Comparison of ENCODE assay signal across 8 cellular contexts in genomic region chr10:43689618-43689954, GRCh38. TPM values are rescaled to one million over a fixed set of nuclear protein-coding genes. Genes with fewer than 3 reads are reported as not detected.
DNase-seq lines count a peak whose midpoint lies in the region; ATAC-seq and TF ChIP-seq lines count a peak whose summit lies in the region.

No MANE protein-coding gene starts in this region.

- no peaks in the 10 kb centered on the region for H3K9me3 ChIP-seq in muscle layer of colon (ENCODE audit: low read length)

- peak overlapping the region; percentile 48 for H3K9ac ChIP-seq in muscle layer of colon (ENCODE audit: low read length)

- H3K4me3 ChIP-seq in epithelial cell of proximal tubule (ENCODE audit: low read depth, low read length) (peak overlapping the region; percentile 62), muscle layer of colon (ENCODE audit: low read depth in 1 of 2, low read length in 2 of 2) (peak overlapping the region; percentile 84 to 87)

- CTCF ChIA-PET in activated CD4-positive, alpha-beta T cell treated with anti-CD3 and anti-CD28 coated beads for 36 hours (lab: Charles Lee) = interaction anchor here (0.5 to 2.2 kb wide), 20 partner anchors 9 to 1159 kb away, joined by 3 to 10 read pairs (median 3); partner anchors contain the start of gene ZNF32
- CTCF ChIA-PET in WTC11 (lab: Charles Lee) = interaction anchor here (0.5 to 2.7 kb wide), 49 partner anchors 9 to 1176 kb away, joined by 3 to 21 read pairs (median 3); partner anchors contain the start of gene ZNF32

- peaks cover 25% of the 10 kb centered on the region for H3K27me3 Mint-ChIP-seq in activated CD4-positive, alpha-beta T cell treated with anti-CD3 and anti-CD28 coated beads for 36 hours
- H3K27me3 Mint-ChIP-seq in WTC11 (ENCODE audit: low read depth) (peaks cover 66% of the 10 kb centered on the region), type B pancreatic cell (peaks cover 66% of the 10 kb centered on the region)

- peaks cover 2% of the 10 kb centered on the region for H3K4me1 Mint-ChIP-seq in activated CD4-positive, alpha-beta T cell treated with anti-CD3 and anti-CD28 coated beads for 36 hours
- H3K4me1 Mint-ChIP-seq in WTC11 = 0 out of 2 replicates have a peak, but pooled peaks cover 5% of the 10 kb centered on the region
- peaks cover 13% of the 10 kb centered on the region for H3K4me1 Mint-ChIP-seq in type B pancreatic cell (ENCODE audit: unreplicated experiment)

- H3K36me3 Mint-ChIP-seq in activated CD4-positive, alpha-beta T cell treated with anti-CD3 and anti-CD28 coated beads for 36 hours (ENCODE audit: low read depth) = no peaks in the 10 kb centered on the region
- H3K36me3 Mint-ChIP-seq in WTC11 = no peaks in the 10 kb centered on the region
- H3K36me3 Mint-ChIP-seq in type B pancreatic cell = no peaks in the 10 kb centered on the region

- DNase-seq in activated CD4-positive, alpha-beta T cell treated with anti-CD3 and anti-CD28 coated beads for 36 hours = peak; percentile 55
- DNase-seq in activated CD4-positive, alpha-beta T cell treated with anti-CD3 and anti-CD28 coated beads, Interleukin-2, amount 50 U/mL, for 4 hours = no peak
- peak; percentile 36 for DNase-seq in WTC11 (ENCODE audit: low spot score)
- DNase-seq in epithelial cell of proximal tubule (ENCODE audit: low read depth) = no peak
- DNase-seq in type B pancreatic cell (ENCODE audit: extremely low spot score, unreplicated experiment) = no peak
- DNase-seq in A172 (ENCODE audit: low spot score) = no peak

- no peaks in the 10 kb centered on the region for H3K27me3 ChIP-seq in muscle layer of colon (ENCODE audit: control insufficient read depth in 1 of 2, insufficient read depth in 2 of 2, low read length in 2 of 2)

- H3K27ac Mint-ChIP-seq in activated CD4-positive, alpha-beta T cell treated with anti-CD3 and anti-CD28 coated beads for 36 hours = no peak overlapping the region
- H3K27ac Mint-ChIP-seq in WTC11 (no peak overlapping the region), type B pancreatic cell (peak overlapping the region; percentile 40)

- no peaks in the 10 kb centered on the region for H3K36me3 ChIP-seq in muscle layer of colon (ENCODE audit: insufficient read depth, low read length)

- TF ChIP-seq CTCF in WTC11 (IDR thresholded peaks at IDR 0.05) = no peak
- no peak for TF ChIP-seq CTCF in epithelial cell of proximal tubule (conservative IDR thresholded peaks at IDR 0.05; ENCODE audit: low read depth, low read length)
- TF ChIP-seq CTCF in type B pancreatic cell (conservative IDR thresholded peaks at IDR 0.05) = no peak

- H3K4me3 Mint-ChIP-seq in activated CD4-positive, alpha-beta T cell treated with anti-CD3 and anti-CD28 coated beads for 36 hours = peak overlapping the region; percentile 71
- peak overlapping the region; percentile 80 for H3K4me3 Mint-ChIP-seq in WTC11
- peak overlapping the region; percentile 91 for H3K4me3 Mint-ChIP-seq in type B pancreatic cell

- POLR2A ChIA-PET in activated CD4-positive, alpha-beta T cell treated with anti-CD3 and anti-CD28 coated beads for 36 hours (lab: Charles Lee) = no interaction called here
- POLR2A ChIA-PET in WTC11 (lab: Charles Lee) = interaction anchor here (0.5 kb wide), 1 partner anchor 532 kb away, joined by 3 read pairs; no protein-coding TSS in a partner anchor

- H3K9me3 Mint-ChIP-seq in activated CD4-positive, alpha-beta T cell treated with anti-CD3 and anti-CD28 coated beads for 36 hours (ENCODE audit: low read depth) = no peaks in the 10 kb centered on the region
- H3K9me3 Mint-ChIP-seq in WTC11 (no peaks in the 10 kb centered on the region), type B pancreatic cell (no peaks in the 10 kb centered on the region)

- peak; percentile 49 for ATAC-seq in activated CD4-positive, alpha-beta T cell treated with anti-CD3 and anti-CD28 coated beads for 36 hours
- peak; percentile 13 for ATAC-seq in HG03039 (IDR thresholded peaks at IDR 0.05; ENCODE audit: unreplicated experiment)
- peak; percentile 73 for ATAC-seq in WTC11

- H3K27ac ChIP-seq in muscle layer of colon (ENCODE audit: low read depth, low read length) = peak overlapping the region; percentile 81

- intact Hi-C loops in activated CD4-positive, alpha-beta T cell treated with anti-CD3 and anti-CD28 coated beads for 36 hours (cut with DNase I, micrococcal nuclease) = no loop called here

- no peaks in the 10 kb centered on the region for H3K4me1 ChIP-seq in muscle layer of colon (ENCODE audit: insufficient read depth, low read length)

TF ChIP-seq in WTC11, 78 proteins besides CTCF, POLR2A, EP300 and RAD21 (continues in another document):
- TF ChIP-seq, protein P1, sequence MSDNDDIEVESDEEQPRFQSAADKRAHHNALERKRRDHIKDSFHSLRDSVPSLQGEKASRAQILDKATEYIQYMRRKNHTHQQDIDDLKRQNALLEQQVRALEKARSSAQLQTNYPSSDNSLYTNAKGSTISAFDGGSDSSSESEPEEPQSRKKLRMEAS (CRISPR knock-in tag; IDR thresholded peaks at IDR 0.05) = peak; percentile 75; the same call in 1 of the 2 replicates
- no peak for TF ChIP-seq ZBTB21 (CRISPR knock-in tag; IDR thresholded peaks at IDR 0.05; ENCODE audit: borderline replicate concordance)
- no peak for TF ChIP-seq GTF2I (CRISPR knock-in tag; conservative IDR thresholded peaks at IDR 0.05)
- no peak for TF ChIP-seq NR3C1 (CRISPR knock-in tag; conservative IDR thresholded peaks at IDR 0.05; ENCODE audit: low read depth)
- TF ChIP-seq GABPB1 (CRISPR knock-in tag; IDR thresholded peaks at IDR 0.05) = no peak
- TF ChIP-seq, protein P2, sequence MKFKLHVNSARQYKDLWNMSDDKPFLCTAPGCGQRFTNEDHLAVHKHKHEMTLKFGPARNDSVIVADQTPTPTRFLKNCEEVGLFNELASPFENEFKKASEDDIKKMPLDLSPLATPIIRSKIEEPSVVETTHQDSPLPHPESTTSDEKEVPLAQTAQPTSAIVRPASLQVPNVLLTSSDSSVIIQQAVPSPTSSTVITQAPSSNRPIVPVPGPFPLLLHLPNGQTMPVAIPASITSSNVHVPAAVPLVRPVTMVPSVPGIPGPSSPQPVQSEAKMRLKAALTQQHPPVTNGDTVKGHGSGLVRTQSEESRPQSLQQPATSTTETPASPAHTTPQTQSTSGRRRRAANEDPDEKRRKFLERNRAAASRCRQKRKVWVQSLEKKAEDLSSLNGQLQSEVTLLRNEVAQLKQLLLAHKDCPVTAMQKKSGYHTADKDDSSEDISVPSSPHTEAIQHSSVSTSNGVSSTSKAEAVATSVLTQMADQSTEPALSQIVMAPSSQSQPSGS (CRISPR knock-in tag; IDR thresholded peaks at IDR 0.05; ENCODE audit: borderline replicate concordance, low read depth) = no peak
- TF ChIP-seq ZBTB43 (CRISPR knock-in tag; IDR thresholded peaks at IDR 0.05) = no peak
- no peak for TF ChIP-seq ZNF396 (CRISPR knock-in tag; IDR thresholded peaks at IDR 0.05; ENCODE audit: borderline replicate concordance)
- TF ChIP-seq MXD4 (CRISPR knock-in tag; IDR thresholded peaks at IDR 0.05; ENCODE audit: borderline replicate concordance) = no peak
- no peak for TF ChIP-seq CDX4 (CRISPR knock-in tag; IDR thresholded peaks at IDR 0.05; ENCODE audit: borderline replicate concordance)
- no peak for TF ChIP-seq NR1H2 (CRISPR knock-in tag; IDR thresholded peaks at IDR 0.05)
- TF ChIP-seq NFYB (CRISPR knock-in tag; conservative IDR thresholded peaks at IDR 0.05; ENCODE audit: low read depth) = no peak
- TF ChIP-seq OVOL2 (CRISPR knock-in tag; IDR thresholded peaks at IDR 0.05; ENCODE audit: borderline replicate concordance) = no peak
- TF ChIP-seq IRF1 (CRISPR knock-in tag; IDR thresholded peaks at IDR 0.05) = no peak
- TF ChIP-seq TEAD4 (CRISPR knock-in tag; IDR thresholded peaks at IDR 0.05) = no peak
- TF ChIP-seq ELF4 (CRISPR knock-in tag; IDR thresholded peaks at IDR 0.05; ENCODE audit: low read depth) = 0 out of 2 replicates have a peak, but pooled peaks have one; percentile 75

RNA-seq across cellular contexts. Expression of gene ZNF32, which starts 40.9 kb away (rescaled TPM):
- 10 to 100 TPM; 14.1 to 15.2 TPM for total RNA-seq in activated CD4-positive, alpha-beta T cell treated with anti-CD3 and anti-CD28 coated beads for 36 hours
- total RNA-seq in WTC11 (2021) = 23.9 to 25.7 TPM (median 25.4 TPM) in 3 replicates
- total RNA-seq in epithelial cell of proximal tubule = 25.8 and 32.1 TPM in 2 replicates
- total RNA-seq in type B pancreatic cell (ENCODE audit: low replicate concordance) = 30.5 and 41.8 TPM in 2 replicates
- 0.12 TPM in 1 of 2 replicates, not detected in the other for total RNA-seq in A172 (2014; rRNA removed; shearing (Covaris generic))

Comparison
In these comparisons a context has a peak if more than half of its experiments do, and no peak if none do; other contexts are left out.
1. DNase-seq: peak in activated CD4-positive, alpha-beta T cell treated with anti-CD3 and anti-CD28 coated beads for 36 hours (single experiment) and WTC11 (single experiment); none in activated CD4-positive, alpha-beta T cell treated with anti-CD3 and anti-CD28 coated beads, Interleukin-2, amount 50 U/mL, for 4 hours (0 of 2), epithelial cell of proximal tubule (single experiment), type B pancreatic cell (single experiment) and A172 (single experiment).
2. ATAC-seq: peak in every context shown above with its lines; median percentile 73 in WTC11; 49 in activated CD4-positive, alpha-beta T cell treated with anti-CD3 and anti-CD28 coated beads for 36 hours; 13 in HG03039.
3. RNA of gene ZNF32, which starts 40.9 kb away (total RNA-seq): 30.5 to 41.8 TPM in type B pancreatic cell, 25.8 to 32.1 TPM in epithelial cell of proximal tubule, 23.9 to 25.7 TPM in WTC11 and 14.1 to 15.2 TPM in activated CD4-positive, alpha-beta T cell treated with anti-CD3 and anti-CD28 coated beads for 36 hours; 0.12 TPM in A172; every median in the first group is over 10 times any median in the second.
4. Peak in every context shown above with its lines, with median percentiles within 50 percentile points of each other: H3K4me3 Mint-ChIP-seq.